ENCODE assay signal across 9 cellular contexts in genomic region chr6:37757381-37757780, GRCh38. TPM values are rescaled to one million over a fixed set of nuclear protein-coding genes. Genes with fewer than 3 reads are reported as not detected.
"Had no signal": no experiment of that assay in that cellular context is flagged by ENCODE, and none has a peak within 500 bp of the region (broad histone marks: within the 10 kb centered on the region; RNA-seq: fewer than 3 reads in every experiment).

No MANE protein-coding gene starts in this region.

- H3K27ac Mint-ChIP-seq: HFFc6, IgD-negative memory B cell had no signal

- H3K9me3 Mint-ChIP-seq: HFFc6, IgD-negative memory B cell had no signal

- H3K4me1 ChIP-seq: HAP-1 had no signal

- H3K36me3 ChIP-seq: HAP-1 had no signal

- H3K4me3 ChIP-seq: GM23248, HAP-1 had no signal

- H3K9ac ChIP-seq: GM23248 had no signal

- ATAC-seq: HCT116, HepG2 had no signal

- H3K27ac ChIP-seq: GM23248, HL-60 had no signal

- DNase-seq: GM23248, GOT3, H7, HFFc6 had no signal

- H3K9me3 ChIP-seq: HAP-1 had no signal

- H2AFZ ChIP-seq: GM23248 had no signal

RNA-seq across cellular contexts. Expression of gene MDGA1, which starts 59.7 kb away (rescaled TPM):
- total RNA-seq: HepG2 had no signal
